ENCODE assay signal across 8 cellular contexts in genomic region chr4:119299221-119300071, GRCh38. TPM values are rescaled to one million over a fixed set of nuclear protein-coding genes. Genes with fewer than 3 reads are reported as not detected.
A peak's percentile ranks its signal among the peaks of the same experiment; 100 is the strongest.
DNase-seq lines count a peak whose midpoint lies in the region; ATAC-seq, FAIRE-seq and TF ChIP-seq lines count a peak whose summit lies in the region.

No MANE protein-coding gene starts in this region.

- no peaks in the 10 kb centered on the region for H3K9me3 Mint-ChIP-seq in natural killer cell treated with Interleukin-12 subunit alpha and Interleukin-12 subunit beta and Interleukin-15 and Interleukin-18, amount 100 ng/mL, for 72 hours

- ATAC-seq in GM18517 (IDR thresholded peaks at IDR 0.05; ENCODE audit: unreplicated experiment) (peak; percentile 73), HG02763 (IDR thresholded peaks at IDR 0.05; ENCODE audit: unreplicated experiment) (peak; percentile 57)
- ATAC-seq in natural killer cell treated with Interleukin-12 subunit alpha and Interleukin-12 subunit beta and Interleukin-15 and Interleukin-18, amount 100 ng/mL, for 72 hours = no peak

- peak overlapping the region; percentile 93 for H3K4me3 Mint-ChIP-seq in natural killer cell treated with Interleukin-12 subunit alpha and Interleukin-12 subunit beta and Interleukin-15 and Interleukin-18, amount 100 ng/mL, for 72 hours

- peaks cover 13% of the 10 kb centered on the region for H3K36me3 Mint-ChIP-seq in natural killer cell treated with Interleukin-12 subunit alpha and Interleukin-12 subunit beta and Interleukin-15 and Interleukin-18, amount 100 ng/mL, for 72 hours

- DNase-seq in RCC 7860 (ENCODE audit: low spot score) (peak; percentile 8), epithelial cell of esophagus (ENCODE audit: low read depth) (peak; percentile 40), DMS53 treated with DMSO at 0.1 percent for 48 hours (lab: John Stamatoyannopoulos, UW; ENCODE audit: unreplicated experiment) (no peak), T-helper 9 cell (no peak)
- no peak for DNase-seq in natural killer cell treated with Interleukin-12 subunit alpha and Interleukin-12 subunit beta and Interleukin-15 and Interleukin-18, amount 100 ng/mL, for 72 hours (ENCODE audit: low spot score)
- no peak for DNase-seq in activated CD4-positive, alpha-beta T cell treated with anti-CD3 and anti-CD28 coated beads, Interleukin-2, amount 50 U/mL, for 48 hours

- TF ChIP-seq CTCF in epithelial cell of esophagus (IDR thresholded peaks at IDR 0.05; ENCODE audit: insufficient read depth, low read depth, low read length, missing control alignments) = no peak

- H3K27me3 Mint-ChIP-seq in natural killer cell treated with Interleukin-12 subunit alpha and Interleukin-12 subunit beta and Interleukin-15 and Interleukin-18, amount 100 ng/mL, for 72 hours = peaks cover 4 to 8% of the 10 kb centered on the region in 2 donors

- peak overlapping the region; percentile 97 for H3K4me3 ChIP-seq in epithelial cell of esophagus (ENCODE audit: low read length)

- H3K27ac Mint-ChIP-seq in natural killer cell treated with Interleukin-12 subunit alpha and Interleukin-12 subunit beta and Interleukin-15 and Interleukin-18, amount 100 ng/mL, for 72 hours = peak overlapping the region; percentile 94 to 100

- H3K4me1 Mint-ChIP-seq in natural killer cell treated with Interleukin-12 subunit alpha and Interleukin-12 subunit beta and Interleukin-15 and Interleukin-18, amount 100 ng/mL, for 72 hours (ENCODE audit: low read depth in 2 of 2) = peaks cover 21 to 29% of the 10 kb centered on the region in 2 donors

- FAIRE-seq in RCC 7860 (lab: Jason Lieb, UNC) = no peak

RNA-seq across cellular contexts. Expression of gene FABP2, which starts 22.5 kb away (rescaled TPM):
- total RNA-seq in natural killer cell treated with Interleukin-12 subunit alpha and Interleukin-12 subunit beta and Interleukin-15 and Interleukin-18, amount 100 ng/mL, for 72 hours = not detected

Comparison
In these comparisons a context has a peak if more than half of its experiments do, and no peak if none do; other contexts are left out.
1. ATAC-seq: peak in GM18517 (single experiment) and HG02763 (single experiment); none in natural killer cell treated with Interleukin-12 subunit alpha and Interleukin-12 subunit beta and Interleukin-15 and Interleukin-18, amount 100 ng/mL, for 72 hours (0 of 2).
2. DNase-seq: peak in RCC 7860 (single experiment) and epithelial cell of esophagus (single experiment); none in natural killer cell treated with Interleukin-12 subunit alpha and Interleukin-12 subunit beta and Interleukin-15 and Interleukin-18, amount 100 ng/mL, for 72 hours (single experiment), DMS53 treated with DMSO at 0.1 percent for 48 hours (single experiment), T-helper 9 cell (single experiment) and activated CD4-positive, alpha-beta T cell treated with anti-CD3 and anti-CD28 coated beads, Interleukin-2, amount 50 U/mL, for 48 hours (0 of 2).